Comparison of ENCODE assay signal across 8 cellular contexts in the genomic region with DNA sequence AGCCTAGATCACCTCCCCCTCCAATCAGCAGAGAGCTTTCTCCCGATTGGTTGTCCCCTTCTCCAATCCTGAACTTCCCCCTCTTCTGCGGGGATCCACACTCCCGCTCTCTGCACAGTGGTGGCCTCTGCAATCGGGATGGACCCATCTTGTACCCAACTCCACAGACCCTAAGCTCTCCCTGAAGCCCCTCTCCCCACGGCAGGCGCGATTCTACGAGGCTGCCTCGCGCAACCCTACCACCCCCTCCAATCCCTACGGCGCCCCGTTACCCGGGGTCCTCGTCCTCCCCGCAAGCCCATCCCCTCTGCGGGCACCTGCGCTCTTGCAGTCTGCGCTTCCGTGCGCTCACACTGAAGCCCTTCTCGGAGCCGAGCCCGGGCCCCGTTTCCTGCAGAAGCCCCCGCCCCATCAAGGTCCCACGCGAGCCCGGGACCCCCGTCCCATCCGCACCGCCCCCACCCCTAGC. TPM values are rescaled to one million over a fixed set of nuclear protein-coding genes. Genes with fewer than 3 reads are reported as not detected.
DNase-seq lines count a peak whose midpoint lies in the region; ATAC-seq and TF ChIP-seq lines count a peak whose summit lies in the region.

No MANE protein-coding gene starts in this region.

- H3K4me1 Mint-ChIP-seq in activated CD8-positive, alpha-beta T cell treated with anti-CD3 and anti-CD28 coated beads for 36 hours (ENCODE audit: low read depth), result peaks cover 12% of the 10 kb centered on the region

- no peaks in the 10 kb centered on the region for H3K9me3 Mint-ChIP-seq in activated CD8-positive, alpha-beta T cell treated with anti-CD3 and anti-CD28 coated beads for 36 hours

- H3K27me3 ChIP-seq in BJ (ENCODE audit: control insufficient read depth, insufficient read depth, low read length), result no peaks in the 10 kb centered on the region

- H3K36me3 ChIP-seq in BJ (ENCODE audit: control insufficient read depth, insufficient read depth, low read length), result no peaks in the 10 kb centered on the region; the same call in 1 of the 2 replicates

- ATAC-seq in GM19324 (IDR thresholded peaks at IDR 0.05; ENCODE audit: low FRiP score, unreplicated experiment) (peak; percentile 16), HG03521 (IDR thresholded peaks at IDR 0.05; ENCODE audit: unreplicated experiment) (peak; percentile 28)
- ATAC-seq in activated CD8-positive, alpha-beta T cell treated with anti-CD3 and anti-CD28 coated beads for 36 hours, result peak; percentile 69

- H3K4me3 Mint-ChIP-seq in activated CD8-positive, alpha-beta T cell treated with anti-CD3 and anti-CD28 coated beads for 36 hours, result peak overlapping the region; percentile 99

- POLR2A ChIA-PET in BJ (lab: Charles Lee), result no interaction called here
- POLR2A ChIA-PET in activated CD8-positive, alpha-beta T cell treated with anti-CD3 and anti-CD28 coated beads for 36 hours (lab: Charles Lee), result interaction anchor here (0.6 to 1.5 kb wide), 11 partner anchors 11 to 195 kb away, joined by 3 to 6 read pairs (median 3); a partner anchor contains a TSS

- peak; percentile 53 for DNase-seq in BJ (ENCODE audit: low read depth)
- DNase-seq in NCI-H82 (lab: John Stamatoyannopoulos, UW), result peak; percentile 96
- DNase-seq in activated CD8-positive, alpha-beta T cell treated with anti-CD3 and anti-CD28 coated beads for 36 hours, result peak; percentile 93
- DNase-seq in effector CD8-positive, alpha-beta T cell (lab: John Stamatoyannopoulos, UW), result peak; percentile 53
- peak; percentile 94 to 95 for DNase-seq in lung microvascular endothelial cell (ENCODE audit: low read depth in 2 of 2)
- peak; percentile 39 to 80 (median 72) for DNase-seq in stimulated activated CD4-positive, alpha-beta T cell treated with anti-CD3 and anti-CD28 coated beads, TNF-alpha, amount 100 ng/mL, for 48 hours (ENCODE audit: low read depth in 3 of 3)

- intact Hi-C loops in activated CD8-positive, alpha-beta T cell treated with anti-CD3 and anti-CD28 coated beads for 36 hours (cut with micrococcal nuclease), result no loop called here

- no peaks in the 10 kb centered on the region for H3K27me3 Mint-ChIP-seq in activated CD8-positive, alpha-beta T cell treated with anti-CD3 and anti-CD28 coated beads for 36 hours

- CTCF ChIA-PET in BJ (lab: Yijun Ruan, JAX), result interaction anchor here (0.6 to 0.8 kb wide), 4 partner anchors 11 to 160 kb away, joined by 3 read pairs; no protein-coding TSS in a partner anchor
- CTCF ChIA-PET in activated CD8-positive, alpha-beta T cell treated with anti-CD3 and anti-CD28 coated beads for 36 hours (lab: Charles Lee), result interaction anchor here (0.6 to 2.0 kb wide), 9 partner anchors 11 to 196 kb away, joined by 3 to 6 read pairs (median 3); a partner anchor contains a TSS

- peak overlapping the region; percentile 90 for H3K27ac Mint-ChIP-seq in activated CD8-positive, alpha-beta T cell treated with anti-CD3 and anti-CD28 coated beads for 36 hours

- no peak for TF ChIP-seq CTCF in BJ (IDR thresholded peaks at IDR 0.05; ENCODE audit: insufficient read depth, low read depth, low read length)
- TF ChIP-seq CTCF in activated CD8-positive, alpha-beta T cell treated with anti-CD3 and anti-CD28 coated beads for 36 hours (IDR thresholded peaks at IDR 0.05), result no peak

- peak overlapping the region; percentile 86 for H3K4me3 ChIP-seq in BJ (ENCODE audit: low read depth, low read length)

- H3K36me3 Mint-ChIP-seq in activated CD8-positive, alpha-beta T cell treated with anti-CD3 and anti-CD28 coated beads for 36 hours (ENCODE audit: low read depth), result no peaks in the 10 kb centered on the region

RNA-seq across cellular contexts. Expression of a gene that starts 0.5 kb away (rescaled TPM):
- polyA plus RNA-seq in BJ (2011; rRNA removed), result 11.8 and 11.9 TPM in 2 replicates
- 1.6 and 4.1 TPM in 2 replicates for polyA minus RNA-seq in BJ (2011; rRNA and poly(A)+ RNA removed)
- 10 to 100 TPM; 61.2 to 61.5 TPM for total RNA-seq in activated CD8-positive, alpha-beta T cell treated with anti-CD3 and anti-CD28 coated beads for 36 hours
- total RNA-seq in lung microvascular endothelial cell, result 29.0 and 29.6 TPM in 2 replicates

RNA-seq across cellular contexts. Expression of a gene that starts 28.3 kb away (rescaled TPM):
- polyA plus RNA-seq in BJ (2011; rRNA removed), result 2.6 and 4.6 TPM in 2 replicates
- polyA minus RNA-seq in BJ (2011; rRNA and poly(A)+ RNA removed), result 1.9 and 2.1 TPM in 2 replicates
- total RNA-seq in activated CD8-positive, alpha-beta T cell treated with anti-CD3 and anti-CD28 coated beads for 36 hours, result under 1 TPM; 0.27 to 0.65 TPM
- total RNA-seq in lung microvascular endothelial cell, result under 0.01 TPM in 1 of 2 replicates, not detected in the other

Comparison
In these comparisons a context has a peak if more than half of its experiments do, and no peak if none do; other contexts are left out.
1. Peak in every context shown above with its lines: DNase-seq, ATAC-seq and H3K4me3 ChIP-seq.
2. ATAC-seq: peak in every context shown above with its lines; median percentile 69 in activated CD8-positive, alpha-beta T cell treated with anti-CD3 and anti-CD28 coated beads for 36 hours; 28 in HG03521; 16 in GM19324.